Comparison of ENCODE assay signal across 8 cellular contexts in genomic region chr4:123505457-123506310, GRCh38.
DNase-seq lines count a peak whose midpoint lies in the region; ATAC-seq and TF ChIP-seq lines count a peak whose summit lies in the region.

No MANE protein-coding gene starts in this region.

- H3K18ac ChIP-seq in mesendoderm (ENCODE audit: low read length) = peak overlapping the region; percentile 75

- no peaks in the 10 kb centered on the region for H3K36me3 ChIP-seq in Caco-2 (ENCODE audit: control insufficient read depth, insufficient read depth, low read length)
- no peaks in the 10 kb centered on the region for H3K36me3 ChIP-seq in mesendoderm (ENCODE audit: control insufficient read depth, insufficient read depth, low read length)

- peak overlapping the region; percentile 74 for H3K9ac ChIP-seq in mesendoderm (ENCODE audit: low read length)

- H3K9me3 ChIP-seq in Caco-2 = no peaks in the 10 kb centered on the region

- no peaks in the 10 kb centered on the region for H3K27me3 ChIP-seq in Caco-2 (replicated peaks; ENCODE audit: control insufficient read depth, insufficient read depth, low read length)
- H3K27me3 ChIP-seq in mesendoderm (ENCODE audit: insufficient read depth, low read length, poor library complexity) = no peaks in the 10 kb centered on the region

- peak overlapping the region; percentile 85 for H2BK120ac ChIP-seq in mesendoderm (ENCODE audit: low read depth, low read length)

- H3K4me2 ChIP-seq in mesendoderm (ENCODE audit: low read length) = peak overlapping the region; percentile 64

- H2AK5ac ChIP-seq in mesendoderm (ENCODE audit: low read length) = no peak overlapping the region

- TF ChIP-seq POLR2A in erythroblast (IDR thresholded peaks at IDR 0.05; ENCODE audit: low read length) = no peak

- POLR2A ChIA-PET in Caco-2 (lab: Charles Lee) = interaction anchor here (1.2 to 1.8 kb wide), 2 partner anchors 27 to 62 kb away, joined by 4 to 8 read pairs; no protein-coding TSS in a partner anchor
- POLR2A ChIA-PET in WTC11 (lab: Charles Lee) = interaction anchor here (1.0 to 1.9 kb wide), 2 partner anchors 16 to 109 kb away, joined by 4 to 9 read pairs; partner anchors contain the start of gene SPRY1

- intact Hi-C loops in Caco-2 (cut with micrococcal nuclease; ENCODE audit: unreplicated experiment) = loop anchor here (1.0 kb wide), 6 partner anchors 26 to 156 kb away; partner anchors contain the start of gene SPRY1

- H3K4me3 ChIP-seq in Caco-2 (ENCODE audit: low read depth, low read length) (peak overlapping the region; percentile 40), mesendoderm (ENCODE audit: low read length) (peak overlapping the region; percentile 32)

- H3K56ac ChIP-seq in mesendoderm (ENCODE audit: low read length) = peak overlapping the region; percentile 91

- TF ChIP-seq CTCF in Caco-2 (IDR thresholded peaks at IDR 0.05; ENCODE audit: insufficient read depth in 1 of 2, low read depth in 1 of 2, low read length in 1 of 2, severe bottlenecking in 1 of 2, unreplicated experiment in 1 of 2) (no peak), GM20000 (IDR thresholded peaks at IDR 0.05; ENCODE audit: extremely low read depth, missing control alignments) (no peak), WTC11 (IDR thresholded peaks at IDR 0.05) (no peak)

- CTCF ChIA-PET in Caco-2 (lab: Charles Lee) (no interaction called here), WTC11 (lab: Charles Lee) (interaction anchor here (0.7 to 1.1 kb wide), 2 partner anchors 95 to 109 kb away, joined by 3 to 4 read pairs; partner anchors contain the start of gene SPRY1)

- no peaks in the 10 kb centered on the region for H3K9me3 Mint-ChIP-seq in Caco-2 (ENCODE audit: unreplicated experiment)
- peaks cover 30% of the 10 kb centered on the region for H3K9me3 Mint-ChIP-seq in WTC11

- H3K36me3 Mint-ChIP-seq in Caco-2 (ENCODE audit: insufficient read depth, unreplicated experiment) = peaks cover 7% of the 10 kb centered on the region
- H3K36me3 Mint-ChIP-seq in WTC11 = peaks cover 33% of the 10 kb centered on the region

- no CpG with 5 or more reads among the region's 55 CpGs for WGBS in mesendoderm (ENCODE audit: extremely low coverage, insufficient coverage, low lambda C conversion rate)

- peak; percentile 88 for ATAC-seq in WTC11

- H3K4me3 Mint-ChIP-seq in Caco-2 (ENCODE audit: unreplicated experiment) = peak overlapping the region; percentile 79
- peak overlapping the region; percentile 70 for H3K4me3 Mint-ChIP-seq in WTC11

- H3K27ac Mint-ChIP-seq in Caco-2 (ENCODE audit: unreplicated experiment) = peak overlapping the region; percentile 91
- peak overlapping the region; percentile 100 for H3K27ac Mint-ChIP-seq in WTC11

- H2BK5ac ChIP-seq in mesendoderm (ENCODE audit: low read length) = peak overlapping the region; percentile 69

- H3K79me1 ChIP-seq in mesendoderm (ENCODE audit: low read length) = no peaks in the 10 kb centered on the region

- DNase-seq in Caco-2 (peak; percentile 76 to 80), GM20000 (ENCODE audit: low spot score) (peak; percentile 31), NCI-H1105 (lab: John Stamatoyannopoulos, UW) (peak; percentile 28), WTC11 (ENCODE audit: low spot score) (peak; percentile 96), erythroblast (lab: John Stamatoyannopoulos, UW) (peak; percentile 43 to 70), mesendoderm (peak; percentile 97), substantia nigra (lab: John Stamatoyannopoulos, UW) (peak in 45 of 49 donors; percentile 12 to 80 (median 43))
- DNase-seq in stimulated activated naive CD4-positive, alpha-beta T cell treated with Interleukin-2 at 50 U/mL for 16 hours (lab: John Stamatoyannopoulos, UW) = no peak

- peaks cover 30% of the 10 kb centered on the region for H3K4me1 ChIP-seq in Caco-2
- H3K4me1 ChIP-seq in mesendoderm (ENCODE audit: control insufficient read depth, low read depth, low read length) = peaks cover 7% of the 10 kb centered on the region

- H3K27me3 Mint-ChIP-seq in Caco-2 (ENCODE audit: insufficient read depth, unreplicated experiment) (no peaks in the 10 kb centered on the region), WTC11 (ENCODE audit: low read depth) (peaks cover 4% of the 10 kb centered on the region; the same call in 1 of the 2 replicates)

- H2BK15ac ChIP-seq in mesendoderm (replicated peaks; ENCODE audit: low read depth) = peak overlapping the region; percentile 29

- H3K4ac ChIP-seq in mesendoderm (ENCODE audit: low read depth, low read length) = peak overlapping the region; percentile 63

- H4K8ac ChIP-seq in mesendoderm (ENCODE audit: low read depth, low read length) = no peak overlapping the region

- peak overlapping the region; percentile 91 for H3K27ac ChIP-seq in mesendoderm (ENCODE audit: low read depth, low read length)
- H3K27ac ChIP-seq in substantia nigra (ENCODE audit: low read depth, low read length, poor library complexity, severe bottlenecking) = no peak overlapping the region

- no peaks in the 10 kb centered on the region for H3K79me2 ChIP-seq in mesendoderm (ENCODE audit: control insufficient read depth, insufficient read depth, low read length)

- no peak overlapping the region for H4K5ac ChIP-seq in mesendoderm (ENCODE audit: low read length)

- H3K23ac ChIP-seq in mesendoderm (ENCODE audit: low read length) = no peak overlapping the region

- TSS peak; percentile 86 for BruUV-seq in Caco-2 (replicated peaks; lab: Mats Ljungman, UMichigan)

- H3K4me1 Mint-ChIP-seq in Caco-2 (ENCODE audit: low read depth, unreplicated experiment) (peaks cover 13% of the 10 kb centered on the region), WTC11 (peaks cover 61% of the 10 kb centered on the region)

TF ChIP-seq in WTC11, 78 proteins besides CTCF, POLR2A, EP300 and RAD21 (continues in another document):
- peak; percentile 47; the same call in 1 of the 2 replicates for TF ChIP-seq HMGXB4 (CRISPR knock-in tag; IDR thresholded peaks at IDR 0.05)
- peak; percentile 80; the same call in 1 of the 2 replicates for TF ChIP-seq TEAD1 (CRISPR knock-in tag; IDR thresholded peaks at IDR 0.05)
- TF ChIP-seq SP1 (CRISPR knock-in tag; conservative IDR thresholded peaks at IDR 0.05) = peak; percentile 38; the same call in 1 of the 2 replicates
- TF ChIP-seq MAX (CRISPR knock-in tag; IDR thresholded peaks at IDR 0.05) = peak; percentile 77
- TF ChIP-seq ATF3 (CRISPR knock-in tag; conservative IDR thresholded peaks at IDR 0.05) = no peak
- no peak for TF ChIP-seq ATF6 (CRISPR knock-in tag; IDR thresholded peaks at IDR 0.05)
- no peak for TF ChIP-seq FOXJ3 (CRISPR knock-in tag; IDR thresholded peaks at IDR 0.05; ENCODE audit: borderline replicate concordance)
